In the genomic region with DNA sequence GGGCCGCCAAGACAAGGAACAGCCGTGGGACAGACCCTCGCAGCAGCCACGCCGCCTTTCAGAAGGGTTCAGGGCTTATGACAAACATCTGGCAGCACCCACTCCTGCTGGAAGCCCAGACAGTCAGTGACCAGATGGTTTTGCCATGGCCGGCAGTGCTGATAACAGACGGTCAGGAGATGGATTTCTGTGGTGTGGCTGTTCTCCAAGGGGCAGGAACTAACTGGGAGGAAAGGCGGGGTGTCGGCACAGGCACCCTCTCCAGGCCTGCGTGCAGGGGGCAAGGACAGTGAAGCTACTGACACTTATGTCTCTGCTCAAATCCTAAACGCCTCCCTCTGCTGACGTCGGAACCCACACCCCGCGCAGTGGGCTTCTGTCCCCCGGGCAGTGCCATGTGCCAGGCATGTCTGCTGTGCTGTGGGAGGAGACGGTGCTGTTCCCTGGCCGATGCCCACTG, we compare ENCODE assay signal across 13 cellular contexts.
DNase-seq lines count a peak whose midpoint lies in the region; ATAC-seq, FAIRE-seq and TF ChIP-seq lines count a peak whose summit lies in the region.
"Had no signal": no experiment of that assay in that cellular context is flagged by ENCODE, and none has a peak within 500 bp of the region (broad histone marks: within the 10 kb centered on the region; RNA-seq: fewer than 3 reads in every experiment).

No MANE protein-coding gene starts in this region.

- no peak overlapping the region for H3K23ac ChIP-seq in H1 (ENCODE audit: insufficient read length)
- peak overlapping the region; percentile 16 for H3K23ac ChIP-seq in neuronal stem cell (ENCODE audit: low read depth, low read length, poor library complexity)

- DNase-seq in DMS 273 treated with DMSO at 0.1 percent for 48 hours (lab: John Stamatoyannopoulos, UW) (peak; percentile 47), NCI-H524 treated with DMSO at 0.1 percent for 48 hours (lab: John Stamatoyannopoulos, UW) (peak; percentile 46), H1 (ENCODE audit: low read depth in 1 of 2, low spot score in 2 of 2) (no peak), neuronal stem cell (ENCODE audit: low spot score) (no peak), HuH-7 (ENCODE audit: low spot score) (no peak), CD1c-positive myeloid dendritic cell (ENCODE audit: extremely low spot score) (no peak), mesenteric fat pad (ENCODE audit: low spot score) (no peak)
- DNase-seq in activated CD8-positive, alpha-beta T cell treated with anti-CD3 and anti-CD28 coated beads, Interleukin-2, amount 10 ng/mL, durations not matched to agents 7 days and 5 days: no peak
- DNase-seq: COR-L47, NCI-H187, PC-3 had no signal

- no peak for TF ChIP-seq CTCF in H1 (IDR thresholded peaks at IDR 0.05; ENCODE audit: control extremely low read depth in 1 of 3, insufficient read depth in 1 of 3, low read depth in 1 of 3, low read length in 3 of 3)

- H3K56ac ChIP-seq in H1 (replicated peaks; ENCODE audit: insufficient read length, low read depth, low read length): no peak overlapping the region

- no peak overlapping the region for H2AFZ ChIP-seq in H1 (ENCODE audit: low read length)
- no peak overlapping the region for H2AFZ ChIP-seq in neuronal stem cell (ENCODE audit: low read length)

- H3K79me2 ChIP-seq in H1 (ENCODE audit: control insufficient read depth in 1 of 2, insufficient read depth in 2 of 2, low read length in 2 of 2): no peaks in the 10 kb centered on the region

- no peak overlapping the region for H3K4me3 ChIP-seq in H1 (ENCODE audit: extremely low read depth in 1 of 4, insufficient read depth in 2 of 4, low read depth in 3 of 4, low read length in 4 of 4)
- no peak overlapping the region for H3K4me3 ChIP-seq in neuronal stem cell (ENCODE audit: low read length in 2 of 2)
- H3K4me3 ChIP-seq: HAP-1 had no signal

- H3K4me1 ChIP-seq in H1 (replicated peaks in 1 of 4; ENCODE audit: control insufficient read depth in 3 of 4, insufficient read depth in 4 of 4, low read length in 3 of 4) (peaks cover 0 to 2% (median 0%) of the 10 kb centered on the region in 4 experiments; a peak in 1 of 7 replicates), neuronal stem cell (ENCODE audit: control insufficient read depth in 2 of 2, insufficient read depth in 1 of 2, low read depth in 1 of 2, low read length in 2 of 2) (no peaks in the 10 kb centered on the region)
- H3K4me1 ChIP-seq: HAP-1 had no signal

- H3K9me3 ChIP-seq in H1 (ENCODE audit: insufficient read depth in 2 of 2, low read depth in 1 of 2, low read length in 1 of 2): no peaks in the 10 kb centered on the region
- peaks cover 0 to 13% of the 10 kb centered on the region in 2 donors for H3K9me3 ChIP-seq in neuronal stem cell (replicated peaks in 1 of 2; ENCODE audit: control insufficient read depth in 2 of 2, insufficient read depth in 1 of 2, low read depth in 1 of 2, low read length in 2 of 2)
- H3K9me3 ChIP-seq: HAP-1 had no signal

- H4K20me1 ChIP-seq in H1 (replicated peaks in 1 of 2; ENCODE audit: control insufficient read depth in 1 of 2, insufficient read depth in 2 of 2, low read length in 2 of 2): no peaks in the 10 kb centered on the region

- no peak overlapping the region for H3K9ac ChIP-seq in H1 (replicated peaks in 1 of 4; ENCODE audit: extremely low read depth in 1 of 4, low read depth in 3 of 4, low read length in 3 of 4)
- H3K9ac ChIP-seq in neuronal stem cell (ENCODE audit: low read depth, low read length, poor library complexity): no peak overlapping the region

- no peaks in the 10 kb centered on the region for H3K36me3 ChIP-seq in H1 (ENCODE audit: control insufficient read depth in 2 of 4, insufficient read depth in 4 of 4, low read length in 3 of 4)
- H3K36me3 ChIP-seq in neuronal stem cell (replicated peaks in 1 of 2; ENCODE audit: control insufficient read depth in 2 of 2, insufficient read depth in 2 of 2, low read length in 2 of 2): no peaks in the 10 kb centered on the region
- H3K36me3 ChIP-seq: HAP-1 had no signal

- H4K8ac ChIP-seq in H1 (ENCODE audit: extremely low read depth, insufficient read depth, low read length) (peak overlapping the region; percentile 22; the same call in 1 of the 2 replicates), neuronal stem cell (ENCODE audit: low read depth, low read length) (peak overlapping the region; percentile 65)

- H2BK15ac ChIP-seq in H1 (ENCODE audit: low read length): no peak overlapping the region
- peak overlapping the region; percentile 17 for H2BK15ac ChIP-seq in neuronal stem cell (ENCODE audit: low read length)

- H3K4me1 Mint-ChIP-seq in activated CD8-positive, alpha-beta T cell treated with anti-CD3 and anti-CD28 coated beads, Interleukin-2, amount 10 ng/mL, durations not matched to agents 7 days and 5 days (ENCODE audit: low read depth): no peaks in the 10 kb centered on the region
- H3K4me1 Mint-ChIP-seq: CD14-positive monocyte had no signal

- H3K27ac ChIP-seq in H1 (ENCODE audit: low read depth, low read length) (no peak overlapping the region), neuronal stem cell (replicated peaks; ENCODE audit: low read length) (no peak overlapping the region)

- H2BK12ac ChIP-seq in H1 (ENCODE audit: low read depth, low read length) (0 out of 2 replicates have a peak overlapping the region, but pooled peaks have one; percentile 9), neuronal stem cell (ENCODE audit: low read length) (peak overlapping the region; percentile 22)

- CTCF ChIA-PET in H1 (lab: Charles Lee; ENCODE audit: partially characterized antibody): interaction anchor here (1.9 kb wide), 1 partner anchor 13 kb away, joined by 7 read pairs; no protein-coding TSS in a partner anchor
- CTCF ChIA-PET in activated CD8-positive, alpha-beta T cell treated with anti-CD3 and anti-CD28 coated beads, Interleukin-2, amount 10 ng/mL, durations not matched to agents 7 days and 5 days (lab: Charles Lee): no interaction called here

- no peaks in the 10 kb centered on the region for H3K36me3 Mint-ChIP-seq in activated CD8-positive, alpha-beta T cell treated with anti-CD3 and anti-CD28 coated beads, Interleukin-2, amount 10 ng/mL, durations not matched to agents 7 days and 5 days (ENCODE audit: low read depth)
- H3K36me3 Mint-ChIP-seq: CD14-positive monocyte had no signal

- TF ChIP-seq POLR2A in H1 (IDR thresholded peaks at IDR 0.05; ENCODE audit: control extremely low read depth in 1 of 2, low read depth in 2 of 2, low read length in 2 of 2): no peak

- no peak overlapping the region for H2BK20ac ChIP-seq in H1 (ENCODE audit: low read length)

- no peak overlapping the region for H3K4me2 ChIP-seq in H1 (ENCODE audit: insufficient read depth in 1 of 2, low read depth in 2 of 2, low read length in 2 of 2)
- H3K4me2 ChIP-seq in neuronal stem cell (ENCODE audit: insufficient read depth, low read length, poor library complexity, severe bottlenecking): no peak overlapping the region

- H4K91ac ChIP-seq in H1 (replicated peaks; ENCODE audit: insufficient read length, low read length) (peak overlapping the region; percentile 10), neuronal stem cell (ENCODE audit: low read depth, low read length, poor library complexity) (no peak overlapping the region)

- no peaks in the 10 kb centered on the region for H3K79me1 ChIP-seq in H1 (ENCODE audit: low read depth, low read length)
- peaks cover 1% of the 10 kb centered on the region for H3K79me1 ChIP-seq in neuronal stem cell (ENCODE audit: low read depth, low read length)

- no peaks in the 10 kb centered on the region for H3K23me2 ChIP-seq in H1 (ENCODE audit: low read depth, low read length)

- H2BK120ac ChIP-seq in H1 (replicated peaks; ENCODE audit: low read depth, low read length): no peak overlapping the region
- no peak overlapping the region for H2BK120ac ChIP-seq in neuronal stem cell (ENCODE audit: low read depth, low read length)

- H3K4ac ChIP-seq in H1 (replicated peaks; ENCODE audit: insufficient read length, low read depth, low read length) (no peak overlapping the region), neuronal stem cell (ENCODE audit: low read length) (no peak overlapping the region)

- WGBS in H1 (ENCODE audit: extremely low coverage in 1 of 2, insufficient coverage in 1 of 2, insufficient read length in 1 of 2, insufficient replicate concordance in 2 of 2, low coverage in 1 of 2, low lambda C conversion rate in 2 of 2, missing lambda C conversion rate in 1 of 2), 2 experiments: 80% methylated on average over 18 of the region's 18 CpGs; no CpG with 5 or more reads in 1 of the 2 experiments
- no CpG with 5 or more reads among the region's 18 CpGs for WGBS in neuronal stem cell (ENCODE audit: extremely low coverage in 2 of 2, insufficient read length in 2 of 2, insufficient replicate concordance in 1 of 2), 2 donors

- no peak overlapping the region for H4K5ac ChIP-seq in H1 (ENCODE audit: insufficient read length, low read depth, low read length)

- H3K27me3 Mint-ChIP-seq in activated CD8-positive, alpha-beta T cell treated with anti-CD3 and anti-CD28 coated beads, Interleukin-2, amount 10 ng/mL, durations not matched to agents 7 days and 5 days (ENCODE audit: low read depth): no peaks in the 10 kb centered on the region

- no peak overlapping the region for H3K4me3 Mint-ChIP-seq in activated CD8-positive, alpha-beta T cell treated with anti-CD3 and anti-CD28 coated beads, Interleukin-2, amount 10 ng/mL, durations not matched to agents 7 days and 5 days
- H3K4me3 Mint-ChIP-seq: CD14-positive monocyte had no signal

- FAIRE-seq in H1 (lab: Jason Lieb, UNC): no peak

- POLR2A ChIA-PET in H1 (lab: Charles Lee; ENCODE audit: partially characterized antibody): no interaction called here
- POLR2A ChIA-PET in activated CD8-positive, alpha-beta T cell treated with anti-CD3 and anti-CD28 coated beads, Interleukin-2, amount 10 ng/mL, durations not matched to agents 7 days and 5 days (lab: Charles Lee): no interaction called here

- TF ChIP-seq RAD21 in H1 (IDR thresholded peaks at IDR 0.05 in 1 of 2, conservative IDR thresholded peaks at IDR 0.05 in 1 of 2; ENCODE audit: low read depth in 2 of 2, low read length in 2 of 2): no peak

- no peak for ATAC-seq in activated CD8-positive, alpha-beta T cell treated with anti-CD3 and anti-CD28 coated beads, Interleukin-2, amount 10 ng/mL, durations not matched to agents 7 days and 5 days
- ATAC-seq: PC-3 had no signal

- H2BK5ac ChIP-seq in H1 (ENCODE audit: low read depth, low read length) (no peak overlapping the region), neuronal stem cell (ENCODE audit: low read length) (peak overlapping the region; percentile 88)

- H3K18ac ChIP-seq in H1 (ENCODE audit: extremely low read depth, low read length) (no peak overlapping the region), neuronal stem cell (ENCODE audit: low read length) (peak overlapping the region; percentile 31)

- H3K27ac Mint-ChIP-seq in activated CD8-positive, alpha-beta T cell treated with anti-CD3 and anti-CD28 coated beads, Interleukin-2, amount 10 ng/mL, durations not matched to agents 7 days and 5 days: no peak overlapping the region

- H3K14ac ChIP-seq in H1 (ENCODE audit: insufficient read length): no peak overlapping the region
- H3K14ac ChIP-seq in neuronal stem cell (ENCODE audit: low read length): peak overlapping the region; percentile 84

- no peak overlapping the region for H2AK5ac ChIP-seq in H1 (ENCODE audit: low read depth, low read length)
- H2AK5ac ChIP-seq in neuronal stem cell (ENCODE audit: low read depth, low read length): peak overlapping the region; percentile 82

- no peaks in the 10 kb centered on the region for H3K9me3 Mint-ChIP-seq in activated CD8-positive, alpha-beta T cell treated with anti-CD3 and anti-CD28 coated beads, Interleukin-2, amount 10 ng/mL, durations not matched to agents 7 days and 5 days (ENCODE audit: insufficient read depth)
- H3K9me3 Mint-ChIP-seq: CD14-positive monocyte had no signal

- no peaks in the 10 kb centered on the region for H3K27me3 ChIP-seq in H1 (replicated peaks in 1 of 4; ENCODE audit: control insufficient read depth in 3 of 4, extremely low read depth in 1 of 4, insufficient read depth in 3 of 4, low read length in 3 of 4)
- no peaks in the 10 kb centered on the region for H3K27me3 ChIP-seq in neuronal stem cell (ENCODE audit: control insufficient read depth in 3 of 3, insufficient read depth in 3 of 3, low read depth in 1 of 3, low read length in 3 of 3)

- no peak for TF ChIP-seq EP300 in H1 (IDR thresholded peaks at IDR 0.05; ENCODE audit: borderline replicate concordance in 1 of 2, low read depth in 2 of 2, low read length in 2 of 2)

Comparison
In these comparisons a context has a peak if more than half of its experiments do, and no peak if none do; other contexts are left out.
1. DNase-seq: peak in DMS 273 treated with DMSO at 0.1 percent for 48 hours (single experiment) and NCI-H524 treated with DMSO at 0.1 percent for 48 hours (single experiment); none in H1 (0 of 2), neuronal stem cell (single experiment), HuH-7 (single experiment), activated CD8-positive, alpha-beta T cell treated with anti-CD3 and anti-CD28 coated beads, Interleukin-2, amount 10 ng/mL, durations not matched to agents 7 days and 5 days (single experiment), CD1c-positive myeloid dendritic cell (single experiment) and mesenteric fat pad (single experiment).